8 cellular contexts compared by ENCODE assay signal in the genomic region with DNA sequence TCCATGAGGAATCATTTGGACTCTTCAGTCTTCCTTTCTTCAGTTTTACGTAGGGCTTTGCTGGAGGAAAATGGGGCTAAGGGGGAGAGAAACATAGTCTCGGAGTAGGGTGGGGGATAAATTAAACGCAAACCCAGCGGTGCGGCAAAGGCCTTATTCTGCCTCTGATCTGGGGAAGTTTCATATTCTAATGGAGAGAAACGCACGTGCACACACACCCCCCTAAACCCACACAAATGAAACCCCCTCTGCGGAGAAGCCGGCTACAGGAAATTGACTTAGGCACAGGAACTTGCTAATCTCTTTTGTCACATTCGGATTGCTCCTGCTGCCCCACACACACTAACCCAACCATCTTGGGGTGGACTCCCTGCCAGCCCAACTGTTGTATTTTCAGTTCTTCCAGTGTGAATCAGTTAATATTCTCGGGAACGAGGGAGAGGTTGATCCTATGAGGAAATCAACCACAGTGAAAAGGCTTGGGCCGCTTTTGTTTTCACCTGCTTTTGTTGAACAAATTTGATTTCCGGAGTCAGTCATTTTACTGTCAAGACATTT. TPM values are rescaled to one million over a fixed set of nuclear protein-coding genes. Genes with fewer than 3 reads are reported as not detected.
DNase-seq lines count a peak whose midpoint lies in the region; TF ChIP-seq lines count a peak whose summit lies in the region.

A gene with protein sequence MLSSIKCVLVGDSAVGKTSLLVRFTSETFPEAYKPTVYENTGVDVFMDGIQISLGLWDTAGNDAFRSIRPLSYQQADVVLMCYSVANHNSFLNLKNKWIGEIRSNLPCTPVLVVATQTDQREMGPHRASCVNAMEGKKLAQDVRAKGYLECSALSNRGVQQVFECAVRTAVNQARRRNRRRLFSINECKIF (plus strand): TSS at position 308 of the 558 bp plus-strand sequence. CDS start 46,356 bp downstream, outside the sequence.

- H3K9me3 ChIP-seq in Karpas-422 (ENCODE audit: low read length) (no peaks in the 10 kb centered on the region), mesodermal cell (ENCODE audit: control insufficient read depth, low read length) (no peaks in the 10 kb centered on the region), transverse colon (no peaks in the 10 kb centered on the region), left ventricle myocardium inferior (replicated peaks) (no peaks in the 10 kb centered on the region)

- H3K4me2 ChIP-seq in Karpas-422 (ENCODE audit: low read depth, low read length, poor library complexity, severe bottlenecking) = peak within 1 kb of the TSS; percentile 98

- no peak for TF ChIP-seq CTCF in transverse colon (IDR thresholded peaks at IDR 0.05)
- no peak for TF ChIP-seq CTCF in left ventricle myocardium inferior (IDR thresholded peaks at IDR 0.05; ENCODE audit: borderline replicate concordance)

- peak within 1 kb of the TSS; percentile 91 for H3K9ac ChIP-seq in Karpas-422 (ENCODE audit: low read length)

- WGBS in mesodermal cell (ENCODE audit: insufficient coverage in 2 of 2), 2 experiments = 38 to 39% methylated on average over 4 to 6 of the region's 14 CpGs
- WGBS in transverse colon (ENCODE audit: low coverage in 1 of 2), 2 donors = 48 to 52% methylated on average over 11 to 14 of the region's 14 CpGs

- H3K27ac ChIP-seq in Karpas-422 (ENCODE audit: low read length) = peak within 1 kb of the TSS; percentile 98
- no peak within 1 kb of the TSS for H3K27ac ChIP-seq in mesodermal cell (ENCODE audit: low read depth, low read length, severe bottlenecking)
- peak within 1 kb of the TSS; percentile 55 to 82 (median 72) for H3K27ac ChIP-seq in transverse colon
- no peak within 1 kb of the TSS for H3K27ac ChIP-seq in left ventricle myocardium inferior (replicated peaks)

- H2AFZ ChIP-seq in Karpas-422 (ENCODE audit: low read length) = no peak within 1 kb of the TSS

- peaks cover 52% of the 10 kb centered on the region for H3K79me2 ChIP-seq in Karpas-422 (ENCODE audit: low read length)

- no peaks in the 10 kb centered on the region; the same call in 1 of the 2 replicates for H4K20me1 ChIP-seq in Karpas-422 (ENCODE audit: insufficient read depth, low read depth, low read length)

- no peaks in the 10 kb centered on the region for H3K27me3 ChIP-seq in Karpas-422 (ENCODE audit: low read length)
- H3K27me3 ChIP-seq in transverse colon = peaks cover 29% of the 10 kb centered on the region
- peaks cover 81% of the 10 kb centered on the region for H3K27me3 ChIP-seq in left ventricle myocardium inferior (ENCODE audit: low read depth)

- H3K36me3 ChIP-seq in Karpas-422 (ENCODE audit: insufficient read depth, low read length) (peaks cover 9% of the 10 kb centered on the region; the same call in 1 of the 2 replicates), mesodermal cell (ENCODE audit: control insufficient read depth, insufficient read depth, low read length) (no peaks in the 10 kb centered on the region), transverse colon (no peaks in the 10 kb centered on the region), left ventricle myocardium inferior (no peaks in the 10 kb centered on the region)

- peaks cover 78% of the 10 kb centered on the region for H3K4me1 ChIP-seq in Karpas-422 (ENCODE audit: low read length)
- peaks cover 26% of the 10 kb centered on the region for H3K4me1 ChIP-seq in mesodermal cell (ENCODE audit: control insufficient read depth, insufficient read depth, low read length, poor library complexity, severe bottlenecking)
- peaks cover 7 to 21% (median 14%) of the 10 kb centered on the region in 4 donors for H3K4me1 ChIP-seq in transverse colon
- no peaks in the 10 kb centered on the region for H3K4me1 ChIP-seq in left ventricle myocardium inferior

- peak; percentile 68 for TF ChIP-seq POLR2A in transverse colon (IDR thresholded peaks at IDR 0.05)

- DNase-seq in GF-D8 (lab: John Stamatoyannopoulos, UW) (peak; percentile 77), Karpas-422 (peak; percentile 93), activated T-cell treated with anti-CD3 and anti-CD28 coated beads for 24 hours (ENCODE audit: low read depth) (peak; percentile 72), transverse colon (peak; percentile 76), hepatic stellate cell (ENCODE audit: low spot score) (no peak), NCI-H1930 (lab: John Stamatoyannopoulos, UW) (no peak), left ventricle myocardium inferior (no peak)

- H3K4me3 ChIP-seq in Karpas-422 (ENCODE audit: low read length) (peak within 1 kb of the TSS; percentile 87), mesodermal cell (ENCODE audit: extremely low read depth, insufficient read depth, low read length, poor library complexity, severe bottlenecking) (peak within 1 kb of the TSS; percentile 12), transverse colon (peak within 1 kb of the TSS in 3 of 4 donors; percentile 9 to 40 (median 19)), left ventricle myocardium inferior (no peak within 1 kb of the TSS)

- intact Hi-C loops in transverse colon (cut with DNase I; ENCODE audit: low total_unique reads) = no loop called here
- intact Hi-C loops in left ventricle myocardium inferior (cut with micrococcal nuclease) = no loop called here

- in situ Hi-C loops in transverse colon (cut with MboI; ENCODE audit: low pct_ligation_motif_present in 1 of 4, low pct_unique_long_range_greater_than_20kb in 1 of 4, low sequenced_read_pairs in 3 of 4) = no loop called here

- no peaks in the 10 kb centered on the region for H3K9me2 ChIP-seq in Karpas-422 (replicated peaks; ENCODE audit: insufficient read depth, low read length)

- TF ChIP-seq EP300 in transverse colon (IDR thresholded peaks at IDR 0.05; ENCODE audit: low read depth) = no peak

RNA-seq across cellular contexts. Expression of the gene that starts here (rescaled TPM):
- 39.5 and 68.4 TPM in 2 replicates for total RNA-seq in Karpas-422 (2014; rRNA removed; shearing (Covaris generic); ENCODE audit: low replicate concordance)
- polyA plus RNA-seq in mesodermal cell (2013, experiment 1 of 2) = 2.5 TPM
- polyA plus RNA-seq in mesodermal cell (2013, experiment 2 of 2) = 2.4 TPM
- total RNA-seq in transverse colon (10 to 100 TPM in 1 of 4 donors, 1 to 10 TPM in 2, not detected in 1; 4.1 to 10.3 (median 4.1) TPM), left ventricle myocardium inferior (0.41 TPM)

Comparison
In these comparisons a context has a peak if more than half of its experiments do, and no peak if none do; other contexts are left out.
1. DNase-seq: peak in GF-D8 (single experiment), Karpas-422 (single experiment), activated T-cell treated with anti-CD3 and anti-CD28 coated beads for 24 hours (single experiment) and transverse colon (single experiment); none in hepatic stellate cell (single experiment), NCI-H1930 (0 of 2) and left ventricle myocardium inferior (single experiment).
2. H3K27ac ChIP-seq: peak in Karpas-422 (single experiment) and transverse colon (4 of 4); none in mesodermal cell (single experiment) and left ventricle myocardium inferior (single experiment).